Comparison of ENCODE assay signal across 2 cellular contexts in the genomic region with DNA sequence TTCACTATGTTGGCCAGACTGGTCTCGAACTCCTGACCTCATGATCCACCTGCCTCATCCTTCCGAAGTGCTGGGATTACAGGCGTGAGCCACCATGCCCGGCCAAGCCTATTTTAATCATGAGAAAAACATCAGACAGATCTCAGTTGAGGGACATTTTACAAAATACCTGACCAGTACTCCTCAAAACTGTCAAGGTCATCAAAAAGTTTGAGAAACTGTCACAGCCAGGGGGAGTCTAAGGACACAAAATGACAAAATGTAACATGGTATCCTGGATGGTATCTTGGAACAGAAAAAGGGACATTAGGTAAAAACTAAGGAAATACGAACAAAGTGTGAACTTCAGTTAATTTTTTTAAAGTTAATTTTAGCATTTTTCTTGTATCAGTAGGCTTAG.
TF ChIP-seq lines count a peak whose summit lies in the region.

No MANE protein-coding gene starts in this region.

TF ChIP-seq in HepG2, 621 proteins besides CTCF, POLR2A, EP300 and RAD21:
- TF ChIP-seq SP4 (CRISPR knock-in tag; IDR thresholded peaks at IDR 0.05) (no peak), HNRNPL (IDR thresholded peaks at IDR 0.05; ENCODE audit: low read depth, low read length) (no peak), GATAD1 (CRISPR knock-in tag; IDR thresholded peaks at IDR 0.05) (no peak), ARID2 (CRISPR knock-in tag; IDR thresholded peaks at IDR 0.05; ENCODE audit: borderline replicate concordance) (no peak), MAFF (IDR thresholded peaks at IDR 0.05; ENCODE audit: low read depth, low read length) (peak; percentile 84), MTF2 (CRISPR knock-in tag; IDR thresholded peaks at IDR 0.05; ENCODE audit: borderline replicate concordance) (no peak), ZFP36L1 (CRISPR knock-in tag; IDR thresholded peaks at IDR 0.05) (no peak), NFIB (CRISPR knock-in tag; IDR thresholded peaks at IDR 0.05; ENCODE audit: borderline replicate concordance) (no peak), MAFK (conservative IDR thresholded peaks at IDR 0.05 in 1 of 2, IDR thresholded peaks at IDR 0.05 in 1 of 2; ENCODE audit: low read length in 2 of 2) (peak; percentile 81 to 86), KDM2A (CRISPR knock-in tag; IDR thresholded peaks at IDR 0.05; ENCODE audit: borderline replicate concordance, low read depth) (no peak), HOXA3 (CRISPR knock-in tag; IDR thresholded peaks at IDR 0.05) (no peak)
- TF ChIP-seq, protein P1, sequence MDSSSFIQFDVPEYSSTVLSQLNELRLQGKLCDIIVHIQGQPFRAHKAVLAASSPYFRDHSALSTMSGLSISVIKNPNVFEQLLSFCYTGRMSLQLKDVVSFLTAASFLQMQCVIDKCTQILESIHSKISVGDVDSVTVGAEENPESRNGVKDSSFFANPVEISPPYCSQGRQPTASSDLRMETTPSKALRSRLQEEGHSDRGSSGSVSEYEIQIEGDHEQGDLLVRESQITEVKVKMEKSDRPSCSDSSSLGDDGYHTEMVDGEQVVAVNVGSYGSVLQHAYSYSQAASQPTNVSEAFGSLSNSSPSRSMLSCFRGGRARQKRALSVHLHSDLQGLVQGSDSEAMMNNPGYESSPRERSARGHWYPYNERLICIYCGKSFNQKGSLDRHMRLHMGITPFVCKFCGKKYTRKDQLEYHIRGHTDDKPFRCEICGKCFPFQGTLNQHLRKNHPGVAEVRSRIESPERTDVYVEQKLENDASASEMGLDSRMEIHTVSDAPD (CRISPR knock-in tag; IDR thresholded peaks at IDR 0.05): no peak

TF ChIP-seq in IMR-90, 13 proteins besides CTCF, POLR2A, EP300 and RAD21:
- no peak for TF ChIP-seq SMC3 (IDR thresholded peaks at IDR 0.05; ENCODE audit: low read depth, low read length)
- TF ChIP-seq MAFK (IDR thresholded peaks at IDR 0.05; ENCODE audit: low read depth, low read length): peak; percentile 57
